32 cellular contexts compared by ENCODE assay signal in the genomic region with DNA sequence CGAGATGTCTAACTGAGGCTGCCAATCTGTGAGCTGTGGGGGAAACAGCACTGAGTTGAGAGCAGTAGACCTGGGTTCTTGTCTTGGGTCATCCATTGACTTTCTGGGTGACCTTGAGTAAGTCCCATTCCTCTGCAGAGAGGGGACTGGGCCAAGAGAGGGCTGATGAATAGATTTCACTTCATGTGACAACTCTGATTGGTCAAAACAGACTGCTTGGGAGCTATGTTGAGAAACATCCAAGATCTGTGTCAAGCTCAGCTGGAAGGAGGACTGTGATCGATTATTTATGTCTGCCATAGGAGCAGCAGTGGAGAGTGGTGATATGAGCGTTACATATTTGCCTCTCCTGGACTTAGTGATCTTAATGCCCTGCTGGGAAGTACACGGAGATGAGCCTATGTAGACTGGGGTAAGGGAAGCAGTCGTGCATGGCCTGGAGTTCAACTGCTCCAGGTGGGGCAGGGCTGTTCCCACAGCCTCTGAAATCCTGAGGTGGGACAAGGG. TPM values are rescaled to one million over a fixed set of nuclear protein-coding genes. Genes with fewer than 3 reads are reported as not detected.
"Had no signal": no experiment of that assay in that cellular context is flagged by ENCODE, and none has a peak within 500 bp of the region (broad histone marks: within the 10 kb centered on the region; RNA-seq: fewer than 3 reads in every experiment).

No MANE protein-coding gene starts in this region.

- H3K9me3 ChIP-seq: SJSA1 had no signal

- H3K4me1 Mint-ChIP-seq: central memory CD8-positive, alpha-beta T cell; WTC11 had no signal

- H3K4me3 ChIP-seq: SJSA1 had no signal

- H3K36me3 Mint-ChIP-seq: activated naive CD8-positive, alpha-beta T cell; brain had no signal

- ATAC-seq: activated T-cell treated with anti-CD3 and anti-CD28 coated beads, Interleukin-2, amount 50 U/mL, for 72 hours; PC-3; SK-N-SH treated with all-trans-retinoic acid at 6 μM for 48 hours; WTC11 had no signal

- H3K4me1 ChIP-seq: SJSA1 had no signal

- H3K4me3 Mint-ChIP-seq: activated naive CD8-positive, alpha-beta T cell; activated T-cell treated with anti-CD3 and anti-CD28 coated beads, Interleukin-2, amount 50 U/mL, for 72 hours; brain; central memory CD8-positive, alpha-beta T cell; T-helper 1 cell treated with Interleukin-12 subunit alpha and Interleukin-12 subunit beta and Interleukin-4 antibody, amounts not matched to agents 30 μg/mL and 1 μg/mL, for 36 hours; WTC11 had no signal

- H3K36me3 ChIP-seq: SJSA1 had no signal

- H3K27ac Mint-ChIP-seq: activated naive CD8-positive, alpha-beta T cell; activated T-cell treated with anti-CD3 and anti-CD28 coated beads, Interleukin-2, amount 50 U/mL, for 72 hours; activated T-helper 2 cell treated with anti-CD3 and anti-CD28 coated beads, Interferon-gamma antibody, Interleukin-2, Interleukin-4, amounts not matched to agents 10 μg/mL and 5 μg/mL and 100 μg/mL, durations not matched to agents 14 hours and 24 hours and 36 hours; brain; T-helper 1 cell treated with Interleukin-12 subunit alpha and Interleukin-12 subunit beta and Interleukin-4 antibody, amounts not matched to agents 30 μg/mL and 1 μg/mL, for 36 hours; WTC11 had no signal

- H3K9me3 Mint-ChIP-seq: activated T-cell treated with anti-CD3 and anti-CD28 coated beads, Interleukin-2, amount 50 U/mL, for 72 hours; activated T-helper 2 cell treated with anti-CD3 and anti-CD28 coated beads, Interferon-gamma antibody, Interleukin-2, Interleukin-4, amounts not matched to agents 10 μg/mL and 5 μg/mL and 100 μg/mL, durations not matched to agents 14 hours and 24 hours and 36 hours; central memory CD8-positive, alpha-beta T cell; T-helper 1 cell treated with Interleukin-12 subunit alpha and Interleukin-12 subunit beta and Interleukin-4 antibody, amounts not matched to agents 30 μg/mL and 1 μg/mL, for 36 hours had no signal

- DNase-seq: activated CD4-positive, alpha-beta T cell treated with anti-CD3 and anti-CD28 coated beads for 48 hours; activated CD4-positive, alpha-beta T cell treated with anti-CD3 and anti-CD28 coated beads, Interleukin-2, amount 50 U/mL, for 48 hours; activated CD4-positive, CD25-positive, alpha-beta regulatory T cell treated with anti-CD3 and anti-CD28 coated beads, Interleukin-2, amount 50 U/mL, for 72 hours; activated naive CD4-positive, alpha-beta T cell; activated T-cell treated with anti-CD3 and anti-CD28 coated beads for 4 hours; activated T-cell treated with anti-CD3 and anti-CD28 coated beads, Interleukin-2, amount 50 U/mL, for 72 hours; amygdala; KG1; NCI-H1092; NCI-H1417 treated with DMSO at 0.1 percent for 48 hours; NCI-H1694; NCI-H2029; NCI-H2107; NCI-H2171 treated with DMSO at 0.1 percent for 48 hours; NCI-H226; NCI-H526 treated with DMSO at 0.1 percent for 48 hours; NCI-H82; PC-3; SHP77 had no signal

- H3K27ac ChIP-seq: SJSA1 had no signal

RNA-seq across cellular contexts. Expression of a gene that starts 47.7 kb away (rescaled TPM):
- total RNA-seq: activated CD8-positive, alpha-beta memory T cell treated with anti-CD3 and anti-CD28 coated beads for 36 hours; activated T-cell treated with anti-CD3 and anti-CD28 coated beads, Interleukin-2, amount 50 U/mL, for 72 hours; activated T-helper 2 cell treated with anti-CD3 and anti-CD28 coated beads, Interferon-gamma antibody, Interleukin-2, Interleukin-4, amounts not matched to agents 10 μg/mL and 5 μg/mL and 100 μg/mL, durations not matched to agents 14 hours and 24 hours and 36 hours; astrocyte; LHCN-M2; M059J; NCI-H460; PC-3; SJSA1 had no signal

RNA-seq across cellular contexts. Expression of a gene that starts 50.5 kb away (rescaled TPM):
- total RNA-seq: activated CD8-positive, alpha-beta memory T cell treated with anti-CD3 and anti-CD28 coated beads for 36 hours; activated T-cell treated with anti-CD3 and anti-CD28 coated beads, Interleukin-2, amount 50 U/mL, for 72 hours; activated T-helper 2 cell treated with anti-CD3 and anti-CD28 coated beads, Interferon-gamma antibody, Interleukin-2, Interleukin-4, amounts not matched to agents 10 μg/mL and 5 μg/mL and 100 μg/mL, durations not matched to agents 14 hours and 24 hours and 36 hours; astrocyte; LHCN-M2; M059J; PC-3; SJSA1 had no signal
